ENCODE assay signal across 22 cellular contexts in the genomic region with DNA sequence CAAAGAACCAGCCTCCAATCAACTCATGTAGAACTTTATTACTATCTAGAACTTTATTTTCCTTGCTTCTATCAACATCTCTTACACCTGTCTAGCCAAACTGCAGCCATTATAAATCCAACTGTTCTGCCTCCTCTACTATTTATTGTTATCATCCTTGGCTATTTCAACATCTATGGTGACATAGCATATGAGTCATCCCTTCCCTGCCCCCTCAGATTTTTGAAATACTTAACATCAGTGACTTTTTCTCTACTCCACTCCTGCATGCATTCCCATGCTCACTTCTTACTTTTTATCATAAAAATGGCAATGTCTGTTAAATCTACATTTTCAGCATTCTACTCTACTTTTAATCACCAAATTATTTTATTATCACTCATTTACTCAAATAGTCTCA.
A peak's percentile ranks its signal among the peaks of the same experiment; 100 is the strongest.
DNase-seq lines count a peak whose midpoint lies in the region; ATAC-seq, FAIRE-seq and TF ChIP-seq lines count a peak whose summit lies in the region.
"Had no signal": no experiment of that assay in that cellular context is flagged by ENCODE, and none has a peak within 500 bp of the region (broad histone marks: within the 10 kb centered on the region; RNA-seq: fewer than 3 reads in every experiment).

No MANE protein-coding gene starts in this region.

- H3K4me3 ChIP-seq in fibroblast of mammary gland (ENCODE audit: control insufficient read depth, low read depth, low read length), result no peak overlapping the region
- H3K4me3 ChIP-seq: pancreas, smooth muscle cell, upper lobe of right lung had no signal

- FAIRE-seq in H54 (lab: Jason Lieb, UNC), result no peak
- FAIRE-seq: A204.1, pancreas had no signal

- POLR2A ChIA-PET in RWPE1 (lab: Yijun Ruan, JAX; ENCODE audit: low non-redundant PET), result no interaction called here

- CTCF ChIA-PET in RWPE1 (lab: Yijun Ruan, JAX), result no interaction called here

- TF ChIP-seq CTCF in RWPE1 (conservative IDR thresholded peaks at IDR 0.05; ENCODE audit: low read depth) (no peak), fibroblast of mammary gland (conservative IDR thresholded peaks at IDR 0.05; ENCODE audit: control insufficient read depth, insufficient read depth, low read depth, low read length) (no peak)

- DNase-seq in A172 (ENCODE audit: low spot score) (peak; percentile 28), HPDE6-E6E7 (ENCODE audit: extremely low spot score) (peak; percentile 10), RWPE1 (ENCODE audit: low spot score) (peak; percentile 42), fibroblast of mammary gland (ENCODE audit: low read depth) (peak; percentile 41), NCI-H226 (no peak), H54 (ENCODE audit: insufficient read length, low spot score) (no peak)
- DNase-seq in activated CD4-positive, CD25-positive, alpha-beta regulatory T cell treated with anti-CD3 and anti-CD28 coated beads, Interleukin-2, amount 50 U/mL, for 72 hours, result no peak
- DNase-seq: activated CD8-positive, alpha-beta memory T cell treated with anti-CD3 and anti-CD28 coated beads, Interleukin-2, amount 10 ng/mL, durations not matched to agents 7 days and 5 days; activated effector memory CD4-positive, alpha-beta T cell treated with anti-CD3 and anti-CD28 coated beads, Interleukin-2, amount 50 U/mL, for 16 hours; anterior cingulate cortex; hypothalamus; left colon; NCI-H1930; NCI-H69; pancreas; RPMI8226; stimulated activated naive CD4-positive, alpha-beta T cell; upper lobe of right lung had no signal

- TF ChIP-seq POLR2A in H54 (IDR thresholded peaks at IDR 0.05; ENCODE audit: low read depth, low read length), result no peak

- ATAC-seq in GM19455 (IDR thresholded peaks at IDR 0.05; ENCODE audit: unreplicated experiment), result no peak
- ATAC-seq: activated CD8-positive, alpha-beta memory T cell treated with anti-CD3 and anti-CD28 coated beads, Interleukin-2, amount 10 ng/mL, durations not matched to agents 7 days and 5 days; left colon; pancreas; upper lobe of right lung had no signal

- no peak overlapping the region for H3K27ac ChIP-seq in RWPE1
- H3K27ac ChIP-seq: epithelial cell of prostate, pancreas, upper lobe of right lung had no signal

Comparison
In these comparisons a context has a peak if more than half of its experiments do, and no peak if none do; other contexts are left out.
1. DNase-seq: peak in A172 (single experiment), HPDE6-E6E7 (single experiment), RWPE1 (single experiment) and fibroblast of mammary gland (single experiment); none in NCI-H226 (single experiment), activated CD4-positive, CD25-positive, alpha-beta regulatory T cell treated with anti-CD3 and anti-CD28 coated beads, Interleukin-2, amount 50 U/mL, for 72 hours (single experiment) and H54 (single experiment).